25 cellular contexts compared by ENCODE assay signal in the genomic region with DNA sequence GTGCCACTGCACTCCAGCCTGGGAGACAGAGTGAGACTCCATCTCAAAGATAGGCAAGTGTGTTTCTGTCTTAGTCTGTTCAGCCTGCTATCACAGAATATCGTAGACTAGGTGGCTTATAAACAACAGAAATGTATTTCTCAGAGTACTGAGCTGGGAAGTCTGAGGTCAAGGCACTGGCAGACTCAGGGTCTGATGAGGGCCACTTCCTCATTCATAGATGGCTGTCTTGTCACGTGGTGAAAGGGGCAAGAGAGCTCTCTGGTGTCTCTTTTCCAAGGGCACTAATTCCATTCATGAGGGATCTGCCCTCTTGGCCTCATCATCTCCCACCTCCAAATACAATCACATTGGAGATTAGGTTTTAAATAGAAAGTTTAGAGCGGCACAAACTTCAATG.
"Had no signal": no experiment of that assay in that cellular context is flagged by ENCODE, and none has a peak within 500 bp of the region (broad histone marks: within the 10 kb centered on the region; RNA-seq: fewer than 3 reads in every experiment).

No MANE protein-coding gene starts in this region.

- H3K27ac ChIP-seq: brain microvascular endothelial cell, cardiac muscle cell, VCaP had no signal

- DNase-seq: activated CD4-positive, alpha-beta memory T cell treated with anti-CD3 and anti-CD28 coated beads, Interleukin-2, amount 10 ng/mL, durations not matched to agents 7 days and 5 days; activated CD4-positive, alpha-beta T cell treated with anti-CD3 and anti-CD28 coated beads for 36 hours; activated CD4-positive, alpha-beta T cell treated with anti-CD3 and anti-CD28 coated beads, Interleukin-2, amount 50 U/mL, for 1 hour; activated CD8-positive, alpha-beta memory T cell treated with anti-CD3 and anti-CD28 coated beads, Interleukin-2, amount 50 U/mL, for 4 hours; activated gamma-delta T cell treated with Interleukin-2 at 50 U/mL for 16 hours; activated naive CD4-positive, alpha-beta T cell treated with anti-CD3 and anti-CD28 coated beads, Interleukin-2, amount 10 ng/mL, durations not matched to agents 7 days and 5 days; activated naive CD8-positive, alpha-beta T cell treated with anti-CD3 and anti-CD28 coated beads for 36 hours; activated T-cell treated with anti-CD3 and anti-CD28 coated beads, Interleukin-2, amount 50 U/mL, for 72 hours; brain microvascular endothelial cell; cerebellar nuclear complex; NCI-H1048; NCI-H146; NCI-H187 treated with DMSO at 0.1 percent for 48 hours; NCI-H2081 treated with DMSO at 0.1 percent for 48 hours; NCI-H446; NCI-H524; PC-3; SHP77 treated with DMSO at 0.1 percent for 48 hours; T-cell; T-helper 2 cell; T1000 had no signal

- ATAC-seq: activated CD4-positive, alpha-beta T cell treated with anti-CD3 and anti-CD28 coated beads for 36 hours; activated T-cell treated with anti-CD3 and anti-CD28 coated beads, Interleukin-2, amount 50 U/mL, for 72 hours; PC-3; T-cell had no signal

- H3K4me3 ChIP-seq: cardiac muscle cell had no signal

- H3K27me3 ChIP-seq: brain microvascular endothelial cell had no signal

- FAIRE-seq: colon, RCC 7860 had no signal

- H3K36me3 ChIP-seq: brain microvascular endothelial cell, cardiac muscle cell had no signal
